ENCODE assay signal across 8 cellular contexts in genomic region chr2:37231251-37232130, GRCh38. TPM values are rescaled to one million over a fixed set of nuclear protein-coding genes. Genes with fewer than 3 reads are reported as not detected.
DNase-seq lines count a peak whose midpoint lies in the region; FAIRE-seq lines count a peak whose summit lies in the region.

TSS of gene CEBPZ (minus strand) at chr2:37231596. CDS start at chr2:37231567, 29 bp downstream.
TSS of gene NDUFAF7 (plus strand) at chr2:37231658. CDS start at chr2:37231706, 48 bp downstream.

- H3K36me3 ChIP-seq in HAP-1 (replicated peaks) (peaks cover 24% of the 10 kb centered on the region), MG63 (peaks cover 45% of the 10 kb centered on the region)

- FAIRE-seq in G401.6 (lab: Jason Lieb, UNC), result peak; percentile 57

- DNase-seq in HAP-1 (ENCODE audit: low spot score in 2 of 2) (peak; percentile 92), MG63 (peak; percentile 92), SIG-M5 treated with dmso at 0.1 percent for 504 hours (lab: John Stamatoyannopoulos, UW; ENCODE audit: unreplicated experiment) (peak; percentile 95), germinal center (ENCODE audit: low spot score) (peak; percentile 92), non-pigmented ciliary epithelial cell (ENCODE audit: low read depth) (peak; percentile 81), superior temporal gyrus (ENCODE audit: extremely low spot score) (peak; percentile 97)
- DNase-seq in activated gamma-delta T cell treated with anti-CD3 and anti-CD28 coated beads, Interleukin-2, amount 50 U/mL, for 16 hours (ENCODE audit: low read depth), result peak; percentile 80

- no peaks in the 10 kb centered on the region for H3K9me3 ChIP-seq in HAP-1
- no peaks in the 10 kb centered on the region for H3K9me3 ChIP-seq in MG63

- H3K27me3 ChIP-seq in HAP-1 (ENCODE audit: low read depth) (no peaks in the 10 kb centered on the region), MG63 (no peaks in the 10 kb centered on the region)

- H3K4me1 ChIP-seq in HAP-1, result peaks cover 19% of the 10 kb centered on the region

- in situ Hi-C loops in HAP-1 (cut with MboI; ENCODE audit: low sequenced_read_pairs), result no loop called here

- H3K4me3 ChIP-seq in HAP-1, result peak within 1 kb of the TSS; percentile 89
- peak within 1 kb of the TSS; percentile 75 for H3K4me3 ChIP-seq in MG63

RNA-seq across cellular contexts. Expression of gene CEBPZ, which starts in this region (rescaled TPM):
- total RNA-seq in MG63 (2014; rRNA removed; shearing (Covaris generic); ENCODE audit: low replicate concordance), result 35.0 and 47.0 TPM in 2 replicates

RNA-seq across cellular contexts. Expression of gene NDUFAF7, which starts in this region (rescaled TPM):
- total RNA-seq in MG63 (2014; rRNA removed; shearing (Covaris generic); ENCODE audit: low replicate concordance), result 15.8 and 27.8 TPM in 2 replicates

Comparison
In these comparisons a context has a peak if more than half of its experiments do, and no peak if none do; other contexts are left out.
1. Peak in every context shown above with its lines: DNase-seq and H3K4me3 ChIP-seq.